8 cellular contexts compared by ENCODE assay signal in the genomic region with DNA sequence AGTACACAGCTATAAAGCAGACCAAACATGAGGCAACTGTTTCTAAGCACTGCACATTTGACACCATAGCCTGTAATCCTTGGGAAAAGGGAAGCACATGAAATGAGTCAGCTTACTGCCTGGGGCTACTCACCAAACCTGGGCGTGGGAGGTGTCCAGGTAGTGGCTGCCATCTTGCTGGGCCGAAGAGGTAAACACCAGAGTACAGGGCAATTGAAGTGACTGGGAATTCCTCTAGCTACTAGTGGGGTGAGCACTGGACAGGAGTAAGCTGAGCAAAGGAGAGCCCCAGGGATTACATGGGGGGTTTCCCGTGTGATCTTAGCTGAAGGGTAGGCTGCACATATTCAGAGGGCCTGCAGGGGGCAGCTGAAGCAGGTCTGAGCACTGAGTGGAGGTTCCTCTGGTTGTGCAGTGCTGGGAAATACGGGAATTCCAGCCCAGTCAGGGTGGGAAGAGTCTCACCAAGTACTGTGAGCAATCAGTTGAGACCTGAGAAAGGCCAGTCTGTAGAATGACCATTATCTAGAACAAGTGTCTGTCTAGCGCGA.
DNase-seq lines count a peak whose midpoint lies in the region; ATAC-seq and TF ChIP-seq lines count a peak whose summit lies in the region.

No MANE protein-coding gene starts in this region.

- no peaks in the 10 kb centered on the region for H3K9me2 ChIP-seq in MM.1S (replicated peaks; ENCODE audit: insufficient read depth, low read length)

- H3K36me3 ChIP-seq in MM.1S (replicated peaks; ENCODE audit: insufficient read depth, low read length): no peaks in the 10 kb centered on the region
- no peaks in the 10 kb centered on the region for H3K36me3 ChIP-seq in ascending aorta
- no peaks in the 10 kb centered on the region for H3K36me3 ChIP-seq in stomach

- H3F3A ChIP-seq in MM.1S (ENCODE audit: insufficient read depth, low read length): no peaks in the 10 kb centered on the region

- peak overlapping the region; percentile 6 for H3K4me3 Mint-ChIP-seq in type B pancreatic cell

- peak; percentile 37 for DNase-seq in AG10803 (ENCODE audit: low read depth)
- no peak for DNase-seq in MM.1S
- no peak for DNase-seq in epithelial cell of proximal tubule (ENCODE audit: low read depth)
- DNase-seq in type B pancreatic cell (ENCODE audit: extremely low spot score, unreplicated experiment): no peak
- DNase-seq in ascending aorta (ENCODE audit: low spot score in 2 of 2): no peak
- DNase-seq in stomach: no peak

- H3K27ac ChIP-seq in MM.1S (ENCODE audit: low read length): no peak overlapping the region
- H3K27ac ChIP-seq in ascending aorta: no peak overlapping the region
- H3K27ac ChIP-seq in stomach: no peak overlapping the region

- ATAC-seq in GM19328 (IDR thresholded peaks at IDR 0.05; ENCODE audit: unreplicated experiment) (peak; percentile 55), GM18517 (IDR thresholded peaks at IDR 0.05; ENCODE audit: unreplicated experiment) (no peak)

- H3K4me1 ChIP-seq in MM.1S (ENCODE audit: low read length) (no peaks in the 10 kb centered on the region), ascending aorta (no peaks in the 10 kb centered on the region), stomach (peaks cover 0 to 12% (median 2%) of the 10 kb centered on the region in 4 donors)

- H3K4me2 ChIP-seq in MM.1S (ENCODE audit: low read depth, low read length): no peak overlapping the region

- no peaks in the 10 kb centered on the region for H3K36me3 Mint-ChIP-seq in type B pancreatic cell

- H3K9me3 ChIP-seq in MM.1S (replicated peaks; ENCODE audit: insufficient read depth, low read length) (no peaks in the 10 kb centered on the region), ascending aorta (no peaks in the 10 kb centered on the region), stomach (no peaks in the 10 kb centered on the region)

- no peak overlapping the region for H2AFZ ChIP-seq in MM.1S (ENCODE audit: low read length)

- no peaks in the 10 kb centered on the region for H4K20me1 ChIP-seq in MM.1S (ENCODE audit: insufficient read depth, low read length)

- H3K27me3 Mint-ChIP-seq in type B pancreatic cell: no peaks in the 10 kb centered on the region

- TF ChIP-seq POLR2A in stomach (IDR thresholded peaks at IDR 0.05): no peak

- no peaks in the 10 kb centered on the region for H3K79me2 ChIP-seq in MM.1S (ENCODE audit: low read length)

- no peak overlapping the region for H3K4me3 ChIP-seq in AG10803 (ENCODE audit: low read length)
- H3K4me3 ChIP-seq in MM.1S (ENCODE audit: low read length): no peak overlapping the region
- no peak overlapping the region for H3K4me3 ChIP-seq in epithelial cell of proximal tubule (ENCODE audit: low read depth, low read length)
- H3K4me3 ChIP-seq in ascending aorta: no peak overlapping the region
- H3K4me3 ChIP-seq in stomach: no peak overlapping the region

- 75 to 87% (median 78%) methylated on average over 6 of the region's 6 CpGs for WGBS in stomach, 5 donors

- no peak overlapping the region for H3K9ac ChIP-seq in MM.1S (ENCODE audit: low read length)

- H3K9me3 Mint-ChIP-seq in type B pancreatic cell: peaks cover 9% of the 10 kb centered on the region

- H3K4me1 Mint-ChIP-seq in type B pancreatic cell (ENCODE audit: unreplicated experiment): peaks cover 17% of the 10 kb centered on the region

- TF ChIP-seq CTCF in AG10803 (conservative IDR thresholded peaks at IDR 0.05; ENCODE audit: low read length) (peak; percentile 35), MM.1S (IDR thresholded peaks at IDR 0.05; ENCODE audit: low read length) (peak; percentile 34), epithelial cell of proximal tubule (conservative IDR thresholded peaks at IDR 0.05; ENCODE audit: low read depth, low read length) (peak; percentile 46), type B pancreatic cell (conservative IDR thresholded peaks at IDR 0.05) (peak; percentile 64), ascending aorta (IDR thresholded peaks at IDR 0.05) (peak in 1 of 3 experiments; percentile 23), stomach (IDR thresholded peaks at IDR 0.05) (peak in 1 of 7 experiments; percentile 11)

- no peak for TF ChIP-seq EP300 in stomach (IDR thresholded peaks at IDR 0.05)

- intact Hi-C loops in ascending aorta (cut with DNase I) (no loop called here), stomach (cut with DNase I; ENCODE audit: low total_unique reads) (no loop called here)

- no peaks in the 10 kb centered on the region for H3K27me3 ChIP-seq in MM.1S (replicated peaks; ENCODE audit: insufficient read depth, low read length)
- H3K27me3 ChIP-seq in ascending aorta: no peaks in the 10 kb centered on the region
- no peaks in the 10 kb centered on the region for H3K27me3 ChIP-seq in stomach

- peak overlapping the region; percentile 14 for H3K27ac Mint-ChIP-seq in type B pancreatic cell
